In genomic region chr17:78408476-78409020, GRCh38 we compare ENCODE assay signal across 12 cellular contexts. TPM values are rescaled to one million over a fixed set of nuclear protein-coding genes. Genes with fewer than 3 reads are reported as not detected.
DNase-seq lines count a peak whose midpoint lies in the region; ATAC-seq and TF ChIP-seq lines count a peak whose summit lies in the region.
"Had no signal": no experiment of that assay in that cellular context is flagged by ENCODE, and none has a peak within 500 bp of the region (broad histone marks: within the 10 kb centered on the region; RNA-seq: fewer than 3 reads in every experiment).

No MANE protein-coding gene starts in this region.

- no peak for DNase-seq in activated CD4-positive, alpha-beta T cell treated with anti-CD3 and anti-CD28 coated beads, Interleukin-2, amount 10 ng/mL, durations not matched to agents 24 days and 14 days
- no peak for DNase-seq in activated CD4-positive, alpha-beta T cell treated with anti-CD3 and anti-CD28 coated beads for 4 hours
- DNase-seq in SJCRH30, result no peak
- no peak for DNase-seq in foreskin keratinocyte
- DNase-seq in gastrocnemius medialis, result no peak
- no peak for DNase-seq in dermis blood vessel endothelial cell
- no peak for DNase-seq in aorta
- DNase-seq: activated CD8-positive, alpha-beta memory T cell treated with anti-CD3 and anti-CD28 coated beads, Interleukin-2, amount 50 U/mL, for 4 hours; T-helper 9 cell had no signal

- H3K4me1 Mint-ChIP-seq in activated CD4-positive, alpha-beta T cell treated with anti-CD3 and anti-CD28 coated beads, Interleukin-2, amount 10 ng/mL, durations not matched to agents 24 days and 14 days, result peaks cover 63% of the 10 kb centered on the region

- WGBS in aorta, 2 donors, result 91 to 93% methylated on average over 21 of the region's 21 CpGs

- peak; percentile 9 for ATAC-seq in foreskin keratinocyte
- no peak for ATAC-seq in gastrocnemius medialis
- ATAC-seq in aorta (ENCODE audit: low FRiP score), result no peak
- ATAC-seq in GM18868 (IDR thresholded peaks at IDR 0.05; ENCODE audit: unreplicated experiment), result no peak

- TF ChIP-seq POLR2A in gastrocnemius medialis (IDR thresholded peaks at IDR 0.05), result no peak

- no peaks in the 10 kb centered on the region for H3K9me3 Mint-ChIP-seq in activated CD4-positive, alpha-beta T cell treated with anti-CD3 and anti-CD28 coated beads, Interleukin-2, amount 10 ng/mL, durations not matched to agents 24 days and 14 days

- H3K27ac ChIP-seq in SJCRH30 (peak overlapping the region; percentile 10; the same call in 1 of the 2 replicates), foreskin keratinocyte (no peak overlapping the region), gastrocnemius medialis (peak overlapping the region; percentile 73 to 98 (median 95)), aorta (ENCODE audit: low read depth in 1 of 2, low read length in 2 of 2) (no peak overlapping the region)
- H3K27ac ChIP-seq: PC-9, vagina had no signal

- intact Hi-C loops in activated CD4-positive, alpha-beta T cell treated with anti-CD3 and anti-CD28 coated beads, Interleukin-2, amount 10 ng/mL, durations not matched to agents 24 days and 14 days (cut with micrococcal nuclease), result no loop called here
- intact Hi-C loops in gastrocnemius medialis (cut with DNase I; ENCODE audit: low total_unique reads) (no loop called here), aorta (cut with DNase I) (no loop called here)

- H3K36me3 Mint-ChIP-seq in activated CD4-positive, alpha-beta T cell treated with anti-CD3 and anti-CD28 coated beads, Interleukin-2, amount 10 ng/mL, durations not matched to agents 24 days and 14 days (ENCODE audit: low read depth), result peaks cover 52% of the 10 kb centered on the region

- H3K27me3 ChIP-seq in SJCRH30, result no peaks in the 10 kb centered on the region
- H3K27me3 ChIP-seq in foreskin keratinocyte, result no peaks in the 10 kb centered on the region
- no peaks in the 10 kb centered on the region for H3K27me3 ChIP-seq in gastrocnemius medialis
- H3K27me3 ChIP-seq in aorta (ENCODE audit: control insufficient read depth in 1 of 2, insufficient read depth in 2 of 2, low read length in 1 of 2), result no peaks in the 10 kb centered on the region
- H3K27me3 ChIP-seq: vagina had no signal

- TF ChIP-seq CTCF in foreskin keratinocyte (conservative IDR thresholded peaks at IDR 0.05) (no peak), gastrocnemius medialis (IDR thresholded peaks at IDR 0.05 in 4 of 5, conservative IDR thresholded peaks at IDR 0.05 in 1 of 5) (no peak)

- in situ Hi-C loops in gastrocnemius medialis (cut with MboI; ENCODE audit: low sequenced_read_pairs in 4 of 4), result no loop called here

- H3K4me1 ChIP-seq in SJCRH30, result peaks cover 60% of the 10 kb centered on the region
- peaks cover 5% of the 10 kb centered on the region for H3K4me1 ChIP-seq in foreskin keratinocyte
- peaks cover 71 to 74% of the 10 kb centered on the region in 2 donors for H3K4me1 ChIP-seq in gastrocnemius medialis
- no peaks in the 10 kb centered on the region for H3K4me1 ChIP-seq in aorta (ENCODE audit: control insufficient read depth in 1 of 2, insufficient read depth in 2 of 2, low read length in 2 of 2)

- H3K27ac Mint-ChIP-seq in activated CD4-positive, alpha-beta T cell treated with anti-CD3 and anti-CD28 coated beads, Interleukin-2, amount 10 ng/mL, durations not matched to agents 24 days and 14 days, result peak overlapping the region; percentile 60

- no peak overlapping the region for H3K4me3 ChIP-seq in SJCRH30
- H3K4me3 ChIP-seq in gastrocnemius medialis, result no peak overlapping the region
- no peak overlapping the region for H3K4me3 ChIP-seq in aorta (ENCODE audit: low read length in 2 of 2)
- H3K4me3 ChIP-seq: PC-9, vagina had no signal

- H3K4me3 Mint-ChIP-seq in activated CD4-positive, alpha-beta T cell treated with anti-CD3 and anti-CD28 coated beads, Interleukin-2, amount 10 ng/mL, durations not matched to agents 24 days and 14 days, result no peak overlapping the region

- H3K9me3 ChIP-seq in SJCRH30 (replicated peaks), result no peaks in the 10 kb centered on the region
- H3K9me3 ChIP-seq in gastrocnemius medialis, result no peaks in the 10 kb centered on the region
- H3K9me3 ChIP-seq in aorta (ENCODE audit: control insufficient read depth, low read length), result no peaks in the 10 kb centered on the region
- H3K9me3 ChIP-seq: vagina had no signal

- H3K36me3 ChIP-seq in SJCRH30 (peaks cover 22% of the 10 kb centered on the region), gastrocnemius medialis (peaks cover 0 to 18% of the 10 kb centered on the region in 2 donors), aorta (ENCODE audit: control insufficient read depth in 1 of 2, insufficient read depth in 2 of 2, low read length in 1 of 2) (peaks cover 0 to 3% of the 10 kb centered on the region in 2 donors)

- H3K27me3 Mint-ChIP-seq in activated CD4-positive, alpha-beta T cell treated with anti-CD3 and anti-CD28 coated beads, Interleukin-2, amount 10 ng/mL, durations not matched to agents 24 days and 14 days, result no peaks in the 10 kb centered on the region

RNA-seq across cellular contexts. Expression of gene PGS1, which starts 30.1 kb away (rescaled TPM):
- 65.6 and 67.8 TPM in 2 replicates for total RNA-seq in activated CD4-positive, alpha-beta T cell treated with anti-CD3 and anti-CD28 coated beads, Interleukin-2, amount 10 ng/mL, durations not matched to agents 24 days and 14 days
- 59.8 and 66.2 TPM in 2 replicates for total RNA-seq in SJCRH30 (2014; rRNA removed; shearing (Covaris generic))
- total RNA-seq in foreskin keratinocyte, result 14.8 and 14.9 TPM in 2 replicates
- 12.3 and 14.3 TPM in 2 replicates for polyA plus RNA-seq in foreskin keratinocyte
- total RNA-seq in gastrocnemius medialis, result 10 to 100 TPM; 16.6 to 30.0 (median 21.8) TPM
- 38.1 and 66.9 TPM in 2 replicates for total RNA-seq in dermis blood vessel endothelial cell
- 10 to 100 TPM; 46.5 to 67.0 TPM for total RNA-seq in aorta
- polyA plus RNA-seq in aorta, result 10 to 100 TPM in 1 of 2 donors, 1 to 10 TPM in 1; 9.9 to 30.3 TPM

RNA-seq across cellular contexts. Expression of gene SOCS3, which starts 48.7 kb away (rescaled TPM):
- 78.3 and 81.5 TPM in 2 replicates for total RNA-seq in activated CD4-positive, alpha-beta T cell treated with anti-CD3 and anti-CD28 coated beads, Interleukin-2, amount 10 ng/mL, durations not matched to agents 24 days and 14 days
- 27.5 and 28.9 TPM in 2 replicates for total RNA-seq in SJCRH30 (2014; rRNA removed; shearing (Covaris generic))
- 3.7 and 3.9 TPM in 2 replicates for total RNA-seq in foreskin keratinocyte
- polyA plus RNA-seq in foreskin keratinocyte, result 1.7 and 2.4 TPM in 2 replicates
- total RNA-seq in gastrocnemius medialis, result 10 to 100 TPM in 3 of 4 donors, 1 to 10 TPM in 1; 4.5 to 44.2 (median 16.4) TPM
- 46.4 and 130 TPM in 2 replicates for total RNA-seq in dermis blood vessel endothelial cell
- total RNA-seq in aorta, result 100 to 1,000 TPM; 107 to 182 TPM
- polyA plus RNA-seq in aorta, result 10 to 100 TPM; 15.5 to 76.1 TPM

Comparison
In these comparisons a context has a peak if more than half of its experiments do, and no peak if none do; other contexts are left out.
1. H3K27ac ChIP-seq: peak in SJCRH30 (single experiment) and gastrocnemius medialis (4 of 4); none in foreskin keratinocyte (single experiment) and aorta (0 of 2).